Comparison of ENCODE assay signal across 15 cellular contexts in the genomic region with DNA sequence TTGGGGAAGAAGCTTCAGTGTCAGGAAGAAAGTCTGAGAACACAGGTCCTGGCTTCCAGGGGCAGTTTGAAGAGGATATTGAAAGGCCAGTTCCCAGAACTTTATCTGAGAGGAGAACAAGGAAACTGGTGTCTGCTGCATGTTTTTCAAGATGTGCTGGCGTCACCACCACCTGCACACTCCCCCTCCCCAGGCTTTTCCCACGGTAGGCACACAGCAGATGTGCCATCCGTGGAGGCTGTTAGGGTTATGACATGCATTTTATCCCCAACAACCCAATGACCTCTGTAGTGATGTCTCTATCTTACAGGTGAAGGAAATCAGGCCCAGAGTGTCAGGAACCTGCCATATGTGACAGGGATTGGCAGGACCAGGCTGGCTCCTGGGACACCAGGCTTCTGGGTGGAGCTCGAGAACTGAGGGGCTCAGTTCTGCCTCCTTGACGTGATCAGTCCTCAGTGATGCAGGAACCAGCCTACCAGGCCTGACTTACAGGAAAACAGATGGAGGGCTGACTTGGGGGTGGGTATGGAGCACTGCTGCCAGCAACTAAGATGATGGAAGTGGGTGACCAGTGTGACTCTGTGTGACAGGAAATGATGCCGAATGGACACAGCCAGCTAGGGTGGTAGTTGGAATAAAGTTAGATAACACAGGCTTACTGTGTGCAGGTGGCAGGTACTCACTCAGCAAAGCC. TPM values are rescaled to one million over a fixed set of nuclear protein-coding genes. Genes with fewer than 3 reads are reported as not detected.
A peak's percentile ranks its signal among the peaks of the same experiment; 100 is the strongest.
DNase-seq lines count a peak whose midpoint lies in the region; ATAC-seq and TF ChIP-seq lines count a peak whose summit lies in the region.
"Had no signal": no experiment of that assay in that cellular context is flagged by ENCODE, and none has a peak within 500 bp of the region (broad histone marks: within the 10 kb centered on the region; RNA-seq: fewer than 3 reads in every experiment).

No MANE protein-coding gene starts in this region.

- peaks cover 58% of the 10 kb centered on the region for H3K36me3 Mint-ChIP-seq in CD4-positive, alpha-beta T cell (ENCODE audit: low read depth)
- H3K36me3 Mint-ChIP-seq in IgD-negative memory B cell (peaks cover 1% of the 10 kb centered on the region), chondrocyte (ENCODE audit: low read depth) (peaks cover 49% of the 10 kb centered on the region)

- H3K27ac ChIP-seq in CD4-positive, alpha-beta T cell (ENCODE audit: low read depth, low read length): no peak overlapping the region
- peak overlapping the region in 3 of 4 donors; percentile 61 to 83 (median 80) for H3K27ac ChIP-seq in sigmoid colon
- H3K27ac ChIP-seq in SJCRH30: no peak overlapping the region
- H3K27ac ChIP-seq: neural progenitor cell had no signal

- no peaks in the 10 kb centered on the region for H3K27me3 ChIP-seq in CD4-positive, alpha-beta T cell (ENCODE audit: control insufficient read depth, insufficient read depth, low read length)
- no peaks in the 10 kb centered on the region for H3K27me3 ChIP-seq in sigmoid colon
- no peaks in the 10 kb centered on the region for H3K27me3 ChIP-seq in SJCRH30
- H3K27me3 ChIP-seq: neural progenitor cell had no signal

- TF ChIP-seq POLR2A in sigmoid colon (IDR thresholded peaks at IDR 0.05): no peak

- no peak for ATAC-seq in CD4-positive, alpha-beta T cell (ENCODE audit: poor library complexity)

- DNase-seq in CD4-positive, alpha-beta T cell: no peak
- DNase-seq in chondrocyte (ENCODE audit: low spot score) (no peak), sigmoid colon (no peak), HUDEP-2 (lab: John Stamatoyannopoulos, UW; ENCODE audit: unreplicated experiment in 76 of 76) (no peak), NCI-H446 (lab: John Stamatoyannopoulos, UW) (no peak), SJCRH30 (no peak), NCI-H748 (lab: John Stamatoyannopoulos, UW; ENCODE audit: unreplicated experiment) (no peak)
- DNase-seq: foreskin melanocyte, NCI-H1105 treated with DMSO at 0.1 percent for 48 hours, NCI-H510A treated with DMSO at 0.1 percent for 48 hours had no signal

- POLR2A ChIA-PET in CD4-positive, alpha-beta T cell (lab: Charles Lee): no interaction called here

- no peaks in the 10 kb centered on the region for H3K4me1 Mint-ChIP-seq in CD4-positive, alpha-beta T cell (ENCODE audit: low read depth)
- H3K4me1 Mint-ChIP-seq in IgD-negative memory B cell (peaks cover 16 to 18% (median 17%) of the 10 kb centered on the region in 3 donors), chondrocyte (ENCODE audit: low read depth) (peaks cover 17% of the 10 kb centered on the region)
- H3K4me1 Mint-ChIP-seq: neural progenitor cell had no signal

- peaks cover 0 to 51% (median 7%) of the 10 kb centered on the region in 4 donors for H3K36me3 ChIP-seq in sigmoid colon
- peaks cover 45% of the 10 kb centered on the region for H3K36me3 ChIP-seq in SJCRH30
- H3K36me3 ChIP-seq: neural progenitor cell had no signal

- intact Hi-C loops in CD4-positive, alpha-beta T cell (cut with DNase I, micrococcal nuclease): no loop called here
- intact Hi-C loops in sigmoid colon (cut with DNase I): no loop called here

- TF ChIP-seq EP300 in sigmoid colon (IDR thresholded peaks at IDR 0.05): no peak

- H3K9me3 ChIP-seq in CD4-positive, alpha-beta T cell (ENCODE audit: control insufficient read depth, low read length): no peaks in the 10 kb centered on the region
- H3K9me3 ChIP-seq in sigmoid colon (no peaks in the 10 kb centered on the region), SJCRH30 (replicated peaks) (no peaks in the 10 kb centered on the region)

- peak overlapping the region; percentile 30 for H3K27ac Mint-ChIP-seq in CD4-positive, alpha-beta T cell
- H3K27ac Mint-ChIP-seq in IgD-negative memory B cell (peak overlapping the region; percentile 58 to 95 (median 65)), chondrocyte (ENCODE audit: unreplicated experiment) (peak overlapping the region; percentile 63)
- H3K27ac Mint-ChIP-seq: activated naive CD8-positive, alpha-beta T cell; neural progenitor cell had no signal

- H3K9me3 Mint-ChIP-seq in CD4-positive, alpha-beta T cell: no peaks in the 10 kb centered on the region
- H3K9me3 Mint-ChIP-seq in IgD-negative memory B cell (no peaks in the 10 kb centered on the region), chondrocyte (ENCODE audit: low read depth) (no peaks in the 10 kb centered on the region)

- CTCF ChIA-PET in CD4-positive, alpha-beta T cell (lab: Charles Lee): no interaction called here

- H3K4me3 Mint-ChIP-seq in CD4-positive, alpha-beta T cell: no peak overlapping the region
- no peak overlapping the region for H3K4me3 Mint-ChIP-seq in IgD-negative memory B cell
- H3K4me3 Mint-ChIP-seq in chondrocyte (ENCODE audit: unreplicated experiment): no peak overlapping the region
- H3K4me3 Mint-ChIP-seq: activated naive CD8-positive, alpha-beta T cell; neural progenitor cell had no signal

- H3K27me3 Mint-ChIP-seq in CD4-positive, alpha-beta T cell: no peaks in the 10 kb centered on the region
- H3K27me3 Mint-ChIP-seq in IgD-negative memory B cell: no peaks in the 10 kb centered on the region
- no peaks in the 10 kb centered on the region for H3K27me3 Mint-ChIP-seq in chondrocyte (ENCODE audit: low read depth)
- H3K27me3 Mint-ChIP-seq: activated naive CD8-positive, alpha-beta T cell had no signal

- H3K4me3 ChIP-seq in sigmoid colon (no peak overlapping the region), SJCRH30 (no peak overlapping the region)
- H3K4me3 ChIP-seq: neural progenitor cell had no signal

- 77 to 90% methylated on average over 6 of the region's 6 CpGs for WGBS in sigmoid colon, 2 donors

- no peak for TF ChIP-seq CTCF in CD4-positive, alpha-beta T cell (IDR thresholded peaks at IDR 0.05)
- no peak for TF ChIP-seq CTCF in chondrocyte (IDR thresholded peaks at IDR 0.05)
- no peak for TF ChIP-seq CTCF in sigmoid colon (IDR thresholded peaks at IDR 0.05)

- H3K4me1 ChIP-seq in sigmoid colon (peaks cover 0 to 23% (median 16%) of the 10 kb centered on the region in 4 donors), SJCRH30 (no peaks in the 10 kb centered on the region)
- H3K4me1 ChIP-seq: neural progenitor cell had no signal

RNA-seq across cellular contexts. Expression of gene SLC25A47, which starts 16.8 kb away (rescaled TPM):
- total RNA-seq in CD4-positive, alpha-beta T cell: not detected
- polyA plus RNA-seq in IgD-negative memory B cell: not detected
- total RNA-seq in chondrocyte: not detected in 3 replicates
- not detected for total RNA-seq in sigmoid colon
- under 1 TPM in 1 of 3 donors, not detected in 2; 0.22 TPM for polyA plus RNA-seq in sigmoid colon
- total RNA-seq in SJCRH30 (2014; rRNA removed; shearing (Covaris generic)): 0.08 TPM in 1 of 2 replicates, not detected in the other
- total RNA-seq: RPMI7951 had no signal
- polyA plus RNA-seq: keratinocyte had no signal

RNA-seq across cellular contexts. Expression of gene SLC25A29, which starts 33.7 kb away (rescaled TPM):
- 1 to 10 TPM; 2.5 TPM for total RNA-seq in CD4-positive, alpha-beta T cell
- 3.4 TPM for polyA plus RNA-seq in IgD-negative memory B cell
- 22.2 to 29.3 TPM (median 26.6 TPM) in 3 replicates for total RNA-seq in chondrocyte
- total RNA-seq in sigmoid colon: 10 to 100 TPM; 18.5 to 40.4 (median 33.4) TPM
- polyA plus RNA-seq in sigmoid colon: 10 to 100 TPM in 1 of 3 donors, 1 to 10 TPM in 2; 3.0 to 26.7 (median 3.7) TPM
- 55.2 and 57.1 TPM in 2 replicates for total RNA-seq in SJCRH30 (2014; rRNA removed; shearing (Covaris generic))

RNA-seq across cellular contexts. Expression of gene WDR25, which starts 36.4 kb away (rescaled TPM):
- 1 to 10 TPM; 2.0 to 2.4 TPM for total RNA-seq in CD4-positive, alpha-beta T cell
- polyA plus RNA-seq in IgD-negative memory B cell: 7.7 TPM
- total RNA-seq in chondrocyte: 11.4 to 15.7 TPM (median 14.5 TPM) in 3 replicates
- total RNA-seq in sigmoid colon: 10 to 100 TPM in 3 of 4 donors, 1 to 10 TPM in 1; 8.7 to 21.0 (median 11.5) TPM
- 1 to 10 TPM; 6.9 to 9.6 (median 7.3) TPM for polyA plus RNA-seq in sigmoid colon
- total RNA-seq in SJCRH30 (2014; rRNA removed; shearing (Covaris generic)): 7.4 and 8.7 TPM in 2 replicates

Comparison
In these comparisons a context has a peak if more than half of its experiments do, and no peak if none do; other contexts are left out.
1. H3K27ac ChIP-seq: peak in sigmoid colon (3 of 4); none in CD4-positive, alpha-beta T cell (single experiment) and SJCRH30 (single experiment).
2. Peak in every context shown above with its lines, with median percentiles within 50 percentile points of each other: H3K27ac Mint-ChIP-seq.